ENCODE assay signal across 1 cellular context in genomic region chr9:112180387-112180881, GRCh38.
TF ChIP-seq lines count a peak whose summit lies in the region.

No MANE protein-coding gene starts in this region.

TF ChIP-seq in K562, 482 proteins besides CTCF, POLR2A, EP300 and RAD21 (continued from another document and continues in another):
- TF ChIP-seq E2F8 (IDR thresholded peaks at IDR 0.05; ENCODE audit: low read depth, partially characterized antibody) (peak; percentile 18), L3MBTL2 (IDR thresholded peaks at IDR 0.05) (peak; percentile 97), ZNF354B (CRISPR knock-in tag; IDR thresholded peaks at IDR 0.05) (no peak), NFE2 (IDR thresholded peaks at IDR 0.05; ENCODE audit: low read depth) (peak; percentile 74), BACH1 (tag; IDR thresholded peaks at IDR 0.05) (peak; percentile 66; the same call in 1 of the 2 replicates), NFIC (IDR thresholded peaks at IDR 0.05) (0 out of 2 replicates have a peak, but pooled peaks have one; percentile 21), ZNF695 (CRISPR knock-in tag; IDR thresholded peaks at IDR 0.05) (no peak), HSF4 (CRISPR knock-in tag; IDR thresholded peaks at IDR 0.05; ENCODE audit: borderline replicate concordance) (peak; percentile 50; the same call in 1 of the 2 replicates), PKNOX1 (IDR thresholded peaks at IDR 0.05) (peak; percentile 72), ZNF395 (CRISPR knock-in tag; IDR thresholded peaks at IDR 0.05) (peak; percentile 45; the same call in 1 of the 2 replicates), NEUROD1 (IDR thresholded peaks at IDR 0.05; ENCODE audit: borderline replicate concordance, low read depth, low read length, partially characterized antibody) (peak; percentile 46), RNF219 (CRISPR knock-in tag; IDR thresholded peaks at IDR 0.05) (no peak), PTBP1 (IDR thresholded peaks at IDR 0.05; ENCODE audit: low read depth, low read length) (no peak), ZBTB33 (CRISPR knock-in tag; IDR thresholded peaks at IDR 0.05) (0 out of 2 replicates have a peak, but pooled peaks have one; percentile 30), ZKSCAN3 (CRISPR knock-in tag; IDR thresholded peaks at IDR 0.05) (no peak), JUN (IDR thresholded peaks at IDR 0.05; ENCODE audit: borderline replicate concordance, low read depth, low read length) (peak; percentile 66; the same call in 1 of the 2 replicates), JUN (CRISPR knock-in tag; IDR thresholded peaks at IDR 0.05; ENCODE audit: borderline replicate concordance) (no peak), MITF (IDR thresholded peaks at IDR 0.05) (peak; percentile 21; the same call in 1 of the 2 replicates), AFF1 (IDR thresholded peaks at IDR 0.05; ENCODE audit: low read depth in 1 of 2, partially characterized antibody in 2 of 2) (peak in 1 of 2 experiments; percentile 48), SFPQ (IDR thresholded peaks at IDR 0.05; ENCODE audit: low read depth, low read length) (no peak), ATF6 (CRISPR knock-in tag; IDR thresholded peaks at IDR 0.05) (no peak), MAX (CRISPR knock-in tag; IDR thresholded peaks at IDR 0.05) (peak; percentile 61; the same call in 1 of the 2 replicates), SP1 (CRISPR knock-in tag; IDR thresholded peaks at IDR 0.05) (peak; percentile 37; the same call in 1 of the 2 replicates), ELF2 (CRISPR knock-in tag; IDR thresholded peaks at IDR 0.05) (0 out of 2 replicates have a peak, but pooled peaks have one; percentile 51), DMBX1 (CRISPR knock-in tag; IDR thresholded peaks at IDR 0.05; ENCODE audit: borderline replicate concordance) (peak; percentile 72; the same call in 1 of the 2 replicates), ZNF644 (tag; IDR thresholded peaks at IDR 0.05; ENCODE audit: low read depth) (peak; percentile 78; the same call in 1 of the 2 replicates), MTA2 (IDR thresholded peaks at IDR 0.05; ENCODE audit: low read depth) (0 out of 2 replicates have a peak, but pooled peaks have one; percentile 19), CAMTA2 (CRISPR knock-in tag; conservative IDR thresholded peaks at IDR 0.05) (0 out of 2 replicates have a peak, but pooled peaks have one; percentile 49), ZNF639 (CRISPR knock-in tag; conservative IDR thresholded peaks at IDR 0.05 in 1 of 2, IDR thresholded peaks at IDR 0.05 in 1 of 2) (peak in 1 of 2 experiments; percentile 73; a peak in 2 of 4 replicates)
